In the genomic region with DNA sequence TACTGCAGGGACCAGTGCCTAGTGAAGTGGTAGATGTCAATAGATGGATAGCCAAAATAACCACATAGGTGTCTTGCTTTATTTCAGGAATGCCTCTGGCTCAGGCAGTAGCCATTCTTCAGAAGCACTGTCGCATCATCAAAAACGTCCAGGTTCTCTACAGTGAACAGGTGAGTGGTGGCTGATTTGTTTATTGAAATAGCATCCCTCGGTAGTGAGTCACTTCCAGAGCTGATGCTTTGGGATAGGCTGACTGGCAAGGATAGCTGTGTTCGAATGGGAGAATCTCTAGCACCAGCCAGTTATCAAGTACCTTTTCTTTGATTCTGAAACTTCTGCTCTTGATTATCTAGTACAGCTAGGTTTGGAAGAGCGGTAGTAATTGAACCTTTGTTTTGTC, we compare ENCODE assay signal across 18 cellular contexts. TPM values are rescaled to one million over a fixed set of nuclear protein-coding genes. Genes with fewer than 3 reads are reported as not detected.
"Had no signal": no experiment of that assay in that cellular context is flagged by ENCODE, and none has a peak within 500 bp of the region (broad histone marks: within the 10 kb centered on the region; RNA-seq: fewer than 3 reads in every experiment).

No MANE protein-coding gene starts in this region.

- H3K4me3 ChIP-seq: cardiac muscle cell, left ventricle myocardium inferior, stomach, thoracic aorta, upper lobe of right lung had no signal

- H3K4me1 ChIP-seq: left ventricle myocardium inferior, parathyroid adenoma, upper lobe of right lung had no signal

- H3K4me3 Mint-ChIP-seq: activated naive CD4-positive, alpha-beta T cell treated with anti-CD3 and anti-CD28 coated beads for 36 hours; activated naive CD8-positive, alpha-beta T cell treated with anti-CD3 and anti-CD28 coated beads, Interleukin-2, amount 50 U/mL, for 24 hours; memory B cell; naive thymus-derived CD8-positive, alpha-beta T cell; T-cell had no signal

- H3K9me3 ChIP-seq: left ventricle myocardium inferior, neutrophil, stomach, thoracic aorta, upper lobe of right lung had no signal

- FAIRE-seq: astrocyte had no signal

- H3K27me3 ChIP-seq: cardiac muscle cell, neutrophil, stomach, upper lobe of right lung had no signal

- H2AFZ ChIP-seq: parathyroid adenoma had no signal

- H3K27me3 Mint-ChIP-seq: activated naive CD8-positive, alpha-beta T cell treated with anti-CD3 and anti-CD28 coated beads, Interleukin-2, amount 50 U/mL, for 24 hours; memory B cell; naive thymus-derived CD8-positive, alpha-beta T cell; T-cell had no signal

- H3K27ac Mint-ChIP-seq: activated naive CD4-positive, alpha-beta T cell treated with anti-CD3 and anti-CD28 coated beads for 36 hours; activated naive CD8-positive, alpha-beta T cell treated with anti-CD3 and anti-CD28 coated beads, Interleukin-2, amount 50 U/mL, for 24 hours; memory B cell; T-cell had no signal

- H3K4me1 Mint-ChIP-seq: activated naive CD8-positive, alpha-beta T cell treated with anti-CD3 and anti-CD28 coated beads, Interleukin-2, amount 50 U/mL, for 24 hours had no signal

- H3K9ac ChIP-seq: parathyroid adenoma had no signal

- H3K9me3 Mint-ChIP-seq: activated naive CD4-positive, alpha-beta T cell treated with anti-CD3 and anti-CD28 coated beads for 36 hours; activated naive CD8-positive, alpha-beta T cell treated with anti-CD3 and anti-CD28 coated beads, Interleukin-2, amount 50 U/mL, for 24 hours; memory B cell; naive thymus-derived CD8-positive, alpha-beta T cell; T-cell had no signal

- H3K27ac ChIP-seq: cardiac muscle cell, left ventricle myocardium inferior, neutrophil, parathyroid adenoma, stomach, thoracic aorta, upper lobe of right lung had no signal

- DNase-seq: activated naive CD4-positive, alpha-beta T cell treated with anti-CD3 and anti-CD28 coated beads for 36 hours; activated naive CD8-positive, alpha-beta T cell treated with anti-CD3 and anti-CD28 coated beads, Interleukin-2, amount 50 U/mL, for 24 hours; activated T-cell treated with anti-CD3 and anti-CD28 coated beads for 4 hours; islet precursor cell; left ventricle myocardium inferior; naive thymus-derived CD8-positive, alpha-beta T cell; stimulated activated CD4-positive, alpha-beta T cell treated with anti-CD3 and anti-CD28 coated beads, Interleukin-12 subunit alpha, Interleukin-12 subunit beta, amount 100 ng/mL, for 4 hours; stimulated activated CD4-positive, alpha-beta T cell treated with anti-CD3 and anti-CD28 coated beads, Interleukin-2, amount 100 ng/mL, for 24 hours; stomach; T-cell; T-helper 9 cell; upper lobe of right lung had no signal

RNA-seq across cellular contexts. Expression of a gene that starts 44.5 kb away (rescaled TPM):
- polyA plus RNA-seq: naive thymus-derived CD8-positive, alpha-beta T cell had no signal
